In the genomic region with DNA sequence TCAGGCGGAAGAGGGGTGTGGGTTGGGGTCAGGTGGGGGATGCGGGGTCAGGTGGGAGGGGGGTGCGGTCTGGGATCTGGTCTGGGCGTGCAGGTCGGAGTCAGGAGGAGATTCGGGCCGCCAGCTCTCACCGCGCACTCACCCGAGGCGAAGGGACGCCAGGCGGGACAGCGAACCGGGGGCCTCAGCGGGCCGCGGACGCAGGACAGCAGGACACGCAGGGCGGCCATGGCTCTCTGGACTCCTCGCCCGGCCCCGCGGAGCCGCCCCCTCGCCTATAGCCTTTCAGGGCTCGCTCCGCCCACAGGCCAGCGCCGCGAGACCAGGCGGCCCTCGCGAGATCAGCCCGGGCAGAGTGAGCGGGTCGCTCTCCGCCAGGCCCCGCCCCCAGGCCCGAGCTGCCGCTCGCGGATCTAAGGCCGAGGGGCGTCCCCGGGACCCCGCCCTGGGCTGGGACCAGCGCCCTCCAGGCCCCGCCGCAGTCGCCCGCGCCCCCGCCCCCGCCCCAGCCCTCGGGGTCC, we compare ENCODE assay signal across 8 cellular contexts. TPM values are rescaled to one million over a fixed set of nuclear protein-coding genes. Genes with fewer than 3 reads are reported as not detected.
A peak's percentile ranks its signal among the peaks of the same experiment; 100 is the strongest.
DNase-seq lines count a peak whose midpoint lies in the region; ATAC-seq, FAIRE-seq and TF ChIP-seq lines count a peak whose summit lies in the region.

A gene (minus strand): TSS at position 251 of the 521 bp plus-strand sequence. CDS start 21 bp downstream, at position 230.

- CTCF ChIA-PET in A549 (lab: Yijun Ruan, JAX) = interaction anchor here (1.1 kb wide), 1 partner anchor 44 kb away, joined by 5 read pairs; no protein-coding TSS in a partner anchor

- peak within 1 kb of the TSS; percentile 81 for H3K4me2 ChIP-seq in A549

- peak; percentile 92 to 96 for DNase-seq in A549 (ENCODE audit: low read depth in 1 of 2, low spot score in 1 of 2)
- DNase-seq in NCI-H2171 treated with DMSO at 0.1 percent for 48 hours (lab: John Stamatoyannopoulos, UW) = peak; percentile 63
- DNase-seq in T47D (ENCODE audit: low read depth in 1 of 2, low spot score in 1 of 2) = peak; percentile 92 to 95

- in situ Hi-C loops in T47D (cut with HindIII; ENCODE audit: low pct_unique_long_range_greater_than_20kb, low sequenced_read_pairs) = no loop called here

- H3K4me1 ChIP-seq in A549 = peaks cover 17% of the 10 kb centered on the region; the same call in 2 of the 3 replicates
- no peaks in the 10 kb centered on the region for H3K4me1 ChIP-seq in iPS-20b (ENCODE audit: insufficient read depth, low read length)

- H3K36me3 ChIP-seq in iPS-20b (ENCODE audit: insufficient read depth, low read depth, low read length) = peaks cover 27% of the 10 kb centered on the region

- TF ChIP-seq RAD21 in A549 (conservative IDR thresholded peaks at IDR 0.05 in 1 of 2, IDR thresholded peaks at IDR 0.05 in 1 of 2) = no peak

- peaks cover 44% of the 10 kb centered on the region for H3K27me3 ChIP-seq in iPS-20b (ENCODE audit: insufficient read depth, low read length)

- peak; percentile 95 to 99 for ATAC-seq in A549
- peak; percentile 50 for ATAC-seq in GM18870 (IDR thresholded peaks at IDR 0.05; ENCODE audit: unreplicated experiment)
- peak; percentile 96 for ATAC-seq in HG03108 (IDR thresholded peaks at IDR 0.05; ENCODE audit: unreplicated experiment)

- peak; percentile 96 for TF ChIP-seq POLR2A in A549 (IDR thresholded peaks at IDR 0.05; ENCODE audit: low read length)

- H3K9me3 ChIP-seq in A549 = no peaks in the 10 kb centered on the region
- no peaks in the 10 kb centered on the region for H3K9me3 ChIP-seq in iPS-20b (ENCODE audit: insufficient read depth, low read depth, low read length)

- FAIRE-seq in A549 (lab: Jason Lieb, UNC) = no peak

- peak within 1 kb of the TSS; percentile 89 for H3K4me3 ChIP-seq in A549
- H3K4me3 ChIP-seq in iPS-20b (ENCODE audit: low read length) = peak within 1 kb of the TSS; percentile 72; the same call in 1 of the 2 replicates
- peak within 1 kb of the TSS; percentile 57 to 86 (median 76) for H3K4me3 ChIP-seq in skin epidermis

- H3K9ac ChIP-seq in iPS-20b (ENCODE audit: low read depth, low read length) = peak within 1 kb of the TSS; percentile 61; the same call in 1 of the 2 replicates

- no peak for TF ChIP-seq CTCF in A549 (IDR thresholded peaks at IDR 0.05)
- TF ChIP-seq CTCF in VCaP (conservative IDR thresholded peaks at IDR 0.05) = no peak

- under 1% methylated on average over 26 of the region's 57 CpGs for WGBS in A549 (ENCODE audit: missing lambda C conversion rate)

- TF ChIP-seq EP300 in A549 (IDR thresholded peaks at IDR 0.05) = no peak

- H3K27ac ChIP-seq in A549 = peak within 1 kb of the TSS; percentile 90 to 95
- peak within 1 kb of the TSS; percentile 83 for H3K27ac ChIP-seq in VCaP
- H3K27ac ChIP-seq in iPS-20b (ENCODE audit: low read length) = no peak within 1 kb of the TSS
- H3K27ac ChIP-seq in skin epidermis = peak within 1 kb of the TSS; percentile 66 to 95 (median 87)

- POLR2A ChIA-PET in A549 (lab: Yijun Ruan, JAX) = interaction anchor here (0.8 to 1.4 kb wide), 4 partner anchors 9 to 44 kb away, joined by 3 to 8 read pairs (median 4); no protein-coding TSS in a partner anchor

TF ChIP-seq in A549, 52 proteins besides CTCF, POLR2A, EP300 and RAD21:
- TF ChIP-seq PHF8 (IDR thresholded peaks at IDR 0.05; ENCODE audit: borderline replicate concordance, low read depth) (peak; percentile 75; the same call in 1 of the 2 replicates), GATA3 (IDR thresholded peaks at IDR 0.05; ENCODE audit: borderline replicate concordance) (peak; percentile 55), JUN (IDR thresholded peaks at IDR 0.05) (peak; percentile 36 to 93; a peak in 2 of 5 replicates), CHD2 (IDR thresholded peaks at IDR 0.05; ENCODE audit: low read length, partially characterized antibody) (peak; percentile 97), MAFK (IDR thresholded peaks at IDR 0.05; ENCODE audit: partially characterized antibody) (no peak)
- TF ChIP-seq, protein P1, sequence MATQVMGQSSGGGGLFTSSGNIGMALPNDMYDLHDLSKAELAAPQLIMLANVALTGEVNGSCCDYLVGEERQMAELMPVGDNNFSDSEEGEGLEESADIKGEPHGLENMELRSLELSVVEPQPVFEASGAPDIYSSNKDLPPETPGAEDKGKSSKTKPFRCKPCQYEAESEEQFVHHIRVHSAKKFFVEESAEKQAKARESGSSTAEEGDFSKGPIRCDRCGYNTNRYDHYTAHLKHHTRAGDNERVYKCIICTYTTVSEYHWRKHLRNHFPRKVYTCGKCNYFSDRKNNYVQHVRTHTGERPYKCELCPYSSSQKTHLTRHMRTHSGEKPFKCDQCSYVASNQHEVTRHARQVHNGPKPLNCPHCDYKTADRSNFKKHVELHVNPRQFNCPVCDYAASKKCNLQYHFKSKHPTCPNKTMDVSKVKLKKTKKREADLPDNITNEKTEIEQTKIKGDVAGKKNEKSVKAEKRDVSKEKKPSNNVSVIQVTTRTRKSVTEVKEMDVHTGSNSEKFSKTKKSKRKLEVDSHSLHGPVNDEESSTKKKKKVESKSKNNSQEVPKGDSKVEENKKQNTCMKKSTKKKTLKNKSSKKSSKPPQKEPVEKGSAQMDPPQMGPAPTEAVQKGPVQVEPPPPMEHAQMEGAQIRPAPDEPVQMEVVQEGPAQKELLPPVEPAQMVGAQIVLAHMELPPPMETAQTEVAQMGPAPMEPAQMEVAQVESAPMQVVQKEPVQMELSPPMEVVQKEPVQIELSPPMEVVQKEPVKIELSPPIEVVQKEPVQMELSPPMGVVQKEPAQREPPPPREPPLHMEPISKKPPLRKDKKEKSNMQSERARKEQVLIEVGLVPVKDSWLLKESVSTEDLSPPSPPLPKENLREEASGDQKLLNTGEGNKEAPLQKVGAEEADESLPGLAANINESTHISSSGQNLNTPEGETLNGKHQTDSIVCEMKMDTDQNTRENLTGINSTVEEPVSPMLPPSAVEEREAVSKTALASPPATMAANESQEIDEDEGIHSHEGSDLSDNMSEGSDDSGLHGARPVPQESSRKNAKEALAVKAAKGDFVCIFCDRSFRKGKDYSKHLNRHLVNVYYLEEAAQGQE (IDR thresholded peaks at IDR 0.05) = peak; percentile 98
- TF ChIP-seq, protein P2, sequence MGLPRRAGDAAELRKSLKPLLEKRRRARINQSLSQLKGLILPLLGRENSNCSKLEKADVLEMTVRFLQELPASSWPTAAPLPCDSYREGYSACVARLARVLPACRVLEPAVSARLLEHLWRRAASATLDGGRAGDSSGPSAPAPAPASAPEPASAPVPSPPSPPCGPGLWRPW (IDR thresholded peaks at IDR 0.05) = no peak
- TF ChIP-seq, protein P3, sequence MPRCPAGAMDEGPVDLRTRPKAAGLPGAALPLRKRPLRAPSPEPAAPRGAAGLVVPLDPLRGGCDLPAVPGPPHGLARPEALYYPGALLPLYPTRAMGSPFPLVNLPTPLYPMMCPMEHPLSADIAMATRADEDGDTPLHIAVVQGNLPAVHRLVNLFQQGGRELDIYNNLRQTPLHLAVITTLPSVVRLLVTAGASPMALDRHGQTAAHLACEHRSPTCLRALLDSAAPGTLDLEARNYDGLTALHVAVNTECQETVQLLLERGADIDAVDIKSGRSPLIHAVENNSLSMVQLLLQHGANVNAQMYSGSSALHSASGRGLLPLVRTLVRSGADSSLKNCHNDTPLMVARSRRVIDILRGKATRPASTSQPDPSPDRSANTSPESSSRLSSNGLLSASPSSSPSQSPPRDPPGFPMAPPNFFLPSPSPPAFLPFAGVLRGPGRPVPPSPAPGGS (IDR thresholded peaks at IDR 0.05) = peak; percentile 87
TF ChIP-seq in A549: peak in this region for 6.

RNA-seq across cellular contexts. Expression of the gene that starts here (rescaled TPM):
- polyA plus RNA-seq in A549 (2011; rRNA removed) (54.6 and 66.7 TPM in 2 replicates), A549 (2017; fragmentation: RNase III; extraction: RNeasy Plus Mini Kit Qiagen cat#74134 plus additional on column Dnase treatment) (132 to 138 TPM (median 133 TPM) in 3 replicates)
- 97.0 and 107 TPM in 2 replicates for polyA plus RNA-seq in A549 (2012; cell fraction: cytosol; rRNA removed)
- 61.5 and 73.9 TPM in 2 replicates for polyA plus RNA-seq in A549 (2012; cell fraction: nucleus; rRNA removed)
- polyA minus RNA-seq in A549 (2011; rRNA and poly(A)+ RNA removed) = 49.8 and 54.5 TPM in 2 replicates
